8 cellular contexts compared by ENCODE assay signal in the genomic region with DNA sequence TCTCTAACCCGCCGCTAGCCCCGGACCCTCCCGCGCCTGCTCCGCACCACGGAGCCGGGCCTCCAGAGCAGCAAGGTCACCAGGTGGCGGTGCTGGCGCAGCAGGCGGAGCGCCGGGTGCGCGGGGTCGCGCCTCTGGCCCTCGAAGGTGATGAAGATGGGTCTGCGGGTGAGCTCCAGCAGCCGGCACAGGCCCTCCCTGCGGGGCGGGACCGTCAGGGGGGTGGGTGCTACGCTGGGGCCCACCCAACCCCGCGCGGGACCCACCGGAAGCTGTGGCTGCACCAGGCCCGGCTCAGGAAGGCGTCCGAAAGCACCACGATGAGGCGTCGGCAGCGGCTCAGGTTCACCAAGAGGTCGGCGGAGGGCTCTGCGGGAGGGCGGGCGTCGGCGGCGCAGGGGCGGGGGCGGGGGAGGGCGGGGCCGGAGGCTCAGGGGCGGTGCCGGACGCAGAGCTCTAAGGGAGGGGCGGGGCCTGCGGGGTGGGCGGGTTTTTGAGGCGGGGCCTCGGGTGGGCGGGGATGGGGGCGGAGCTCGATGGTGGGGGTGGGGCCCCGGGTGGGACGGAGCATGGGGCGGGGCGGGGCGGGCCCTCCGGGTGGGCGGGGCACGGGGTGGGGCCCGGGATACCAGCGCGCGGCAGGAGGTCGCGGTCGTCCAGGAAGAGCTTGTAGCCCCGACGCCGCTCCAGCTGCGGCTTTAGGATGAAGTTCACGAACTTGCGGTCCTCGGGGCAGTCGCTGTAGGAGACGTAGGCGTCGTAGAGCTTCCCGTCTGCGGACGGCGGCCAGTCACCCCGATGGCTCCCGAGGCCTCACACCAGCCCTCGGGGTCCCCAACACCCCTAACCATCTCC. TPM values are rescaled to one million over a fixed set of nuclear protein-coding genes. Genes with fewer than 3 reads are reported as not detected.
DNase-seq lines count a peak whose midpoint lies in the region; ATAC-seq and TF ChIP-seq lines count a peak whose summit lies in the region.

No MANE protein-coding gene starts in this region.

- H2AK5ac ChIP-seq in H9 (ENCODE audit: insufficient read length, low read length): no peak overlapping the region

- CTCF ChIA-PET in activated CD4-positive, alpha-beta T cell treated with anti-CD3 and anti-CD28 coated beads for 36 hours (lab: Charles Lee): interaction anchor here (0.5 to 1.6 kb wide), 11 partner anchors 9 to 170 kb away, joined by 3 to 7 read pairs (median 4); a partner anchor contains a TSS

- H3K4ac ChIP-seq in H9 (ENCODE audit: low read depth, low read length): no peak overlapping the region

- H3T11ph ChIP-seq in H9 (ENCODE audit: low read length): no peak overlapping the region

- H4K8ac ChIP-seq in H9 (replicated peaks; ENCODE audit: insufficient read length, low read depth, low read length): no peak overlapping the region

- H3K4me1 ChIP-seq in H9 (ENCODE audit: insufficient read depth, low read length): no peaks in the 10 kb centered on the region
- H3K4me1 ChIP-seq in liver (ENCODE audit: control insufficient read depth in 4 of 4, insufficient read depth in 4 of 4, low read length in 3 of 4): peaks cover 35 to 52% (median 42%) of the 10 kb centered on the region in 4 donors

- H3K4me2 ChIP-seq in H9 (ENCODE audit: insufficient read depth, insufficient read length, low read length): peak overlapping the region; percentile 18

- H3K23ac ChIP-seq in H9 (ENCODE audit: insufficient read length, low read depth, low read length): no peak overlapping the region

- no peak overlapping the region for H3K9ac ChIP-seq in H9 (ENCODE audit: extremely low read depth, insufficient read length, low read length)
- no peak overlapping the region for H3K9ac ChIP-seq in liver (ENCODE audit: low read depth in 1 of 2, low read length in 2 of 2)

- peaks cover 0 to 2% (median 0%) of the 10 kb centered on the region in 3 experiments; a peak in 3 of 7 replicates for H3K36me3 Mint-ChIP-seq in H9 (ENCODE audit: insufficient read depth in 1 of 3, low read depth in 3 of 3)
- H3K36me3 Mint-ChIP-seq in activated CD4-positive, alpha-beta T cell treated with anti-CD3 and anti-CD28 coated beads for 36 hours (ENCODE audit: low read depth): no peaks in the 10 kb centered on the region
- H3K36me3 Mint-ChIP-seq in dendritic cell treated with granulocyte-macrophage colony-stimulating factor and Interleukin-4, amounts not matched to agents 40 ng/mL and 50 ng/mL, for 4 days (ENCODE audit: low read depth): no peaks in the 10 kb centered on the region

- no peak overlapping the region; the same call in 1 of the 2 replicates for H3K14ac ChIP-seq in H9 (ENCODE audit: insufficient read depth, low read length)

- H4K5ac ChIP-seq in H9 (ENCODE audit: insufficient read length, low read depth, low read length): no peak overlapping the region

- no peak overlapping the region for H2BK20ac ChIP-seq in H9 (ENCODE audit: low read depth, low read length, poor library complexity, severe bottlenecking)

- 0 out of 2 replicates have a peak, but pooled peaks cover 2% of the 10 kb centered on the region for H3K27me3 Mint-ChIP-seq in H9 (ENCODE audit: low read depth)
- no peaks in the 10 kb centered on the region for H3K27me3 Mint-ChIP-seq in activated CD4-positive, alpha-beta T cell treated with anti-CD3 and anti-CD28 coated beads for 36 hours
- peaks cover 2% of the 10 kb centered on the region for H3K27me3 Mint-ChIP-seq in dendritic cell treated with granulocyte-macrophage colony-stimulating factor and Interleukin-4, amounts not matched to agents 40 ng/mL and 50 ng/mL, for 4 days

- ATAC-seq in activated CD4-positive, alpha-beta T cell treated with anti-CD3 and anti-CD28 coated beads for 36 hours: peak; percentile 90
- no peak for ATAC-seq in HG03196 (IDR thresholded peaks at IDR 0.05; ENCODE audit: unreplicated experiment)

- H4K20me1 ChIP-seq in H9 (ENCODE audit: control insufficient read depth, insufficient read depth, insufficient read length): no peaks in the 10 kb centered on the region

- H3K56ac ChIP-seq in H9 (ENCODE audit: insufficient read length, low read depth, low read length): no peak overlapping the region

- no peak overlapping the region for H2BK120ac ChIP-seq in H9 (ENCODE audit: low read depth, low read length, poor library complexity, severe bottlenecking)

- TF ChIP-seq RAD21 in liver (IDR thresholded peaks at IDR 0.05): peak; percentile 47 to 54

- TF ChIP-seq CTCF in H9 (conservative IDR thresholded peaks at IDR 0.05): peak; percentile 39; the same call in 2 of the 3 replicates
- no peak for TF ChIP-seq CTCF in liver (IDR thresholded peaks at IDR 0.05; ENCODE audit: low read depth, low read length, missing input control)

- no peak overlapping the region for H3K18ac ChIP-seq in H9 (ENCODE audit: insufficient read length, low read depth, low read length)

- no peaks in the 10 kb centered on the region for H3K9me3 Mint-ChIP-seq in H9
- H3K9me3 Mint-ChIP-seq in activated CD4-positive, alpha-beta T cell treated with anti-CD3 and anti-CD28 coated beads for 36 hours (ENCODE audit: low read depth): no peaks in the 10 kb centered on the region
- no peaks in the 10 kb centered on the region for H3K9me3 Mint-ChIP-seq in dendritic cell treated with granulocyte-macrophage colony-stimulating factor and Interleukin-4, amounts not matched to agents 40 ng/mL and 50 ng/mL, for 4 days

- intact Hi-C loops in activated CD4-positive, alpha-beta T cell treated with anti-CD3 and anti-CD28 coated beads for 36 hours (cut with DNase I, micrococcal nuclease): loop anchor here (1.0 to 2.0 kb wide), 10 partner anchors 41 to 288 kb away; a partner anchor contains a TSS
- intact Hi-C loops in dendritic cell treated with granulocyte-macrophage colony-stimulating factor and Interleukin-4, amounts not matched to agents 40 ng/mL and 50 ng/mL, for 4 days (cut with micrococcal nuclease): loop anchor here (2.0 kb wide), 2 partner anchors 42 to 100 kb away; a partner anchor contains a TSS

- no peaks in the 10 kb centered on the region for H3K79me2 ChIP-seq in H9 (ENCODE audit: insufficient read depth, low read length)

- POLR2A ChIA-PET in activated CD4-positive, alpha-beta T cell treated with anti-CD3 and anti-CD28 coated beads for 36 hours (lab: Charles Lee): interaction anchor here (1.0 to 1.4 kb wide), 3 partner anchors 10 kb away, joined by 3 to 7 read pairs (median 4); no protein-coding TSS in a partner anchor

- H2BK5ac ChIP-seq in H9 (ENCODE audit: insufficient read length, low read length): no peak overlapping the region

- H3K79me1 ChIP-seq in H9 (ENCODE audit: insufficient read depth, low read depth, low read length, poor library complexity, severe bottlenecking): no peaks in the 10 kb centered on the region

- no peak overlapping the region for H2BK15ac ChIP-seq in H9 (ENCODE audit: low read depth, low read length)

- H4K91ac ChIP-seq in H9 (ENCODE audit: insufficient read length, low read depth, low read length): no peak overlapping the region

- H3K36me3 ChIP-seq in liver (ENCODE audit: control insufficient read depth in 4 of 4, insufficient read depth in 3 of 4, low read depth in 1 of 4, low read length in 3 of 4): peaks cover 0 to 2% (median 0%) of the 10 kb centered on the region in 4 donors

- H3K23me2 ChIP-seq in H9 (ENCODE audit: insufficient read length, low read depth, low read length, poor library complexity, severe bottlenecking): peaks cover 8% of the 10 kb centered on the region

- peak overlapping the region in 2 of 3 donors; percentile 74 to 80 for H3K4me3 ChIP-seq in liver (ENCODE audit: low read depth in 1 of 3, low read length in 3 of 3)

- H2AFZ ChIP-seq in H9 (ENCODE audit: low read length): no peak overlapping the region

- peak overlapping the region; percentile 22 to 29; a peak in 2 of 5 replicates for H3K4me3 Mint-ChIP-seq in H9
- H3K4me3 Mint-ChIP-seq in activated CD4-positive, alpha-beta T cell treated with anti-CD3 and anti-CD28 coated beads for 36 hours: no peak overlapping the region
- H3K4me3 Mint-ChIP-seq in dendritic cell treated with granulocyte-macrophage colony-stimulating factor and Interleukin-4, amounts not matched to agents 40 ng/mL and 50 ng/mL, for 4 days: peak overlapping the region; percentile 71

- peaks cover 2 to 5% of the 10 kb centered on the region in 2 experiments; a peak in 3 of 4 replicates for H3K4me1 Mint-ChIP-seq in H9
- H3K4me1 Mint-ChIP-seq in activated CD4-positive, alpha-beta T cell treated with anti-CD3 and anti-CD28 coated beads for 36 hours: peaks cover 5% of the 10 kb centered on the region
- H3K4me1 Mint-ChIP-seq in dendritic cell treated with granulocyte-macrophage colony-stimulating factor and Interleukin-4, amounts not matched to agents 40 ng/mL and 50 ng/mL, for 4 days (ENCODE audit: low read depth): peaks cover 9% of the 10 kb centered on the region

- no peak overlapping the region for H3K27ac Mint-ChIP-seq in H9
- no peak overlapping the region for H3K27ac Mint-ChIP-seq in activated CD4-positive, alpha-beta T cell treated with anti-CD3 and anti-CD28 coated beads for 36 hours
- H3K27ac Mint-ChIP-seq in dendritic cell treated with granulocyte-macrophage colony-stimulating factor and Interleukin-4, amounts not matched to agents 40 ng/mL and 50 ng/mL, for 4 days: peak overlapping the region; percentile 70

- H3K9me3 ChIP-seq in H9 (ENCODE audit: control insufficient read depth, low read depth, low read length): no peaks in the 10 kb centered on the region
- no peaks in the 10 kb centered on the region for H3K9me3 ChIP-seq in liver (ENCODE audit: control insufficient read depth in 4 of 4, low read length in 3 of 4)

- H3K27me3 ChIP-seq in H9 (ENCODE audit: insufficient read depth, low read length): no peaks in the 10 kb centered on the region
- no peaks in the 10 kb centered on the region for H3K27me3 ChIP-seq in liver (ENCODE audit: control insufficient read depth in 4 of 4, insufficient read depth in 4 of 4, low read length in 3 of 4)

- H2BK12ac ChIP-seq in H9 (ENCODE audit: insufficient read length, low read depth, low read length): no peak overlapping the region

- no peak overlapping the region for H3K27ac ChIP-seq in H9 (ENCODE audit: insufficient read length, low read depth, low read length)
- peak overlapping the region; percentile 42 to 70 for H3K27ac ChIP-seq in liver (ENCODE audit: low read depth in 1 of 2, low read length in 2 of 2)

- WGBS in H9 (ENCODE audit: extremely low coverage, insufficient read length, low lambda C conversion rate): no CpG with 5 or more reads among the region's 91 CpGs
- 5% methylated on average over 91 of the region's 91 CpGs for WGBS in liver

- peak; percentile 84 for DNase-seq in EL
- peak; percentile 91 for DNase-seq in H9
- DNase-seq in MV-4-11 (lab: John Stamatoyannopoulos, UW): peak; percentile 93
- peak; percentile 93 for DNase-seq in activated CD4-positive, alpha-beta T cell treated with anti-CD3 and anti-CD28 coated beads for 36 hours
- DNase-seq in stimulated activated CD4-positive, alpha-beta T cell treated with anti-CD3 and anti-CD28 coated beads, TNF-alpha, amount 100 ng/mL, for 24 hours (ENCODE audit: low read depth in 3 of 3): peak; percentile 67 to 89 (median 79)

RNA-seq across cellular contexts. Expression of a gene that starts 7.8 kb away (rescaled TPM):
- total RNA-seq in H9 (2021) (85.7 and 89.7 TPM in 2 replicates), liver (10 to 100 TPM; 12.4 to 46.7 TPM)
- 10 to 100 TPM; 33.0 to 34.9 TPM for total RNA-seq in activated CD4-positive, alpha-beta T cell treated with anti-CD3 and anti-CD28 coated beads for 36 hours
- polyA plus RNA-seq in liver: 10 to 100 TPM; 70.6 to 87.7 TPM

RNA-seq across cellular contexts. Expression of a gene that starts 13.0 kb away (rescaled TPM):
- 41.7 and 43.8 TPM in 2 replicates for total RNA-seq in H9 (2021)
- total RNA-seq in activated CD4-positive, alpha-beta T cell treated with anti-CD3 and anti-CD28 coated beads for 36 hours: under 1 TPM; 0.07 to 0.18 TPM
- under 1 TPM; 0.25 to 0.37 TPM for total RNA-seq in liver
- under 1 TPM in 1 of 2 donors, not detected in 1; 0.08 TPM for polyA plus RNA-seq in liver

RNA-seq across cellular contexts. Expression of a gene that starts 34.8 kb away (rescaled TPM):
- total RNA-seq in H9 (2021): 12.3 and 13.1 TPM in 2 replicates
- total RNA-seq in activated CD4-positive, alpha-beta T cell treated with anti-CD3 and anti-CD28 coated beads for 36 hours: 10 to 100 TPM; 31.7 to 38.8 TPM
- under 1 TPM; 0.37 to 0.75 TPM for total RNA-seq in liver
- under 1 TPM; 0.20 to 0.42 TPM for polyA plus RNA-seq in liver

RNA-seq across cellular contexts. Expression of a gene that starts 37.7 kb away (rescaled TPM):
- 101 and 105 TPM in 2 replicates for total RNA-seq in H9 (2021)
- 1 to 10 TPM; 3.8 to 6.6 TPM for total RNA-seq in activated CD4-positive, alpha-beta T cell treated with anti-CD3 and anti-CD28 coated beads for 36 hours
- under 1 TPM; 0.42 TPM for total RNA-seq in liver
- polyA plus RNA-seq in liver: under 1 TPM in 1 of 2 donors, not detected in 1; 0.15 TPM

RNA-seq across cellular contexts. Expression of a gene that starts 43.1 kb away (rescaled TPM):
- total RNA-seq in H9 (2021) (53.4 and 55.3 TPM in 2 replicates), liver (10 to 100 TPM; 12.0 to 15.6 TPM)
- 10 to 100 TPM; 14.8 to 18.8 TPM for total RNA-seq in activated CD4-positive, alpha-beta T cell treated with anti-CD3 and anti-CD28 coated beads for 36 hours
- 1 to 10 TPM; 5.1 to 8.4 TPM for polyA plus RNA-seq in liver

Comparison
In these comparisons a context has a peak if more than half of its experiments do, and no peak if none do; other contexts are left out.
1. RNA of a gene that starts 13.0 kb away (total RNA-seq): 41.7 to 43.8 TPM in H9; 0.25 to 0.37 TPM in liver and 0.07 to 0.18 TPM in activated CD4-positive, alpha-beta T cell treated with anti-CD3 and anti-CD28 coated beads for 36 hours; every median in the first group is over 10 times any median in the second.
2. Peak in every context shown above with its lines, with median percentiles within 50 percentile points of each other: DNase-seq.